In the genomic region with DNA sequence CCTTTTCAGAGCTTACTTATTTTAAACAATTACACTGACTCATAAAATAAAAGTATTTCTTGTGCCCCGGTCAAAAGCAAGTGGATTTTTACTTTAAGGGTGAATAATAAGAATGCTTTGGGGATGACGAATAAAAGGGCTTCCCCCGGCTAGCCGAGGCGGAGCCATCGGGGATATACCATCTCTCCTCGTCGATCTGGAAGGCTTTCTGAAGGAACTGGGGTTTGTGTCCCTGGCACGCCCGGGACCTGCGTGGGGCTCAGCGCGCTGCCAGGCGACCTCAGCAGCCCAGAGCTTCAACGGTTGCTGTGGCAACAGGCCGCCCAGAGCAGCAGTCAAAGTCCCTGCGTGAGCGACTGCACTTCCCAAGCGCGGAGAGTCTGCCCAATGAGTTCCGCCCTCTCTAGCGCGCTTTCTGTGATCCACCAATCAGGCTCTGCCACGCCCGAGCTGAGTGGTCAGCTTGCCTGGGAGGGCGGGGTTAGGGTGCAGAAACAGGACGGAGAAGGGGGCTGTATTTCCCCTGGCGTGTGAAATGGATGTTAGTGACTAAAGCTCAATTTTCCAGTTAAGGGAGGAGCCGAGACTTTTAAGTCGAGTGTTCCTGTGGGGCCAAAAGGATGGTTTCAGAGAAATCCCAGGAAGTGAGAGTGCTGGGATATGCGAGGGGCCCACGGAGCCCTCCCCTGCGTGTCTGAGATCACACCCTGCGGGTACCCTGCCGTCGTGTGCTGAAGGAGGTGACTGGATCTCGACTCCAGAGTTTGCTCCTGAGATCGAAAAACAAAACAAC, we compare ENCODE assay signal across 8 cellular contexts. TPM values are rescaled to one million over a fixed set of nuclear protein-coding genes. Genes with fewer than 3 reads are reported as not detected.
DNase-seq lines count a peak whose midpoint lies in the region; ATAC-seq, FAIRE-seq and TF ChIP-seq lines count a peak whose summit lies in the region.

No MANE protein-coding gene starts in this region.

- no peak for FAIRE-seq in small intestine (lab: Jason Lieb, UNC)

- no peaks in the 10 kb centered on the region for H3K36me3 ChIP-seq in A673 (ENCODE audit: insufficient read depth, low read length, poor library complexity, severe bottlenecking)
- no peaks in the 10 kb centered on the region for H3K36me3 ChIP-seq in small intestine (ENCODE audit: control insufficient read depth in 2 of 2, insufficient read depth in 2 of 2, low read length in 2 of 2)

- CTCF ChIA-PET in A673 (lab: Charles Lee): interaction anchor here (0.6 to 1.1 kb wide), 3 partner anchors 205 to 481 kb away, joined by 3 read pairs; no protein-coding TSS in a partner anchor

- ATAC-seq in GM18870 (IDR thresholded peaks at IDR 0.05; ENCODE audit: unreplicated experiment) (peak; percentile 96), HG03108 (IDR thresholded peaks at IDR 0.05; ENCODE audit: unreplicated experiment) (peak; percentile 97)

- 0 to 1% (median 0%) methylated on average over 38 of the region's 38 CpGs for WGBS in small intestine, 3 donors

- TF ChIP-seq CTCF in A673 (conservative IDR thresholded peaks at IDR 0.05; ENCODE audit: low read depth, low read length): no peak
- TF ChIP-seq CTCF in WI38 (IDR thresholded peaks at IDR 0.05; ENCODE audit: low read depth, low read length): no peak
- no peak for TF ChIP-seq CTCF in cardiac fibroblast (IDR thresholded peaks at IDR 0.05; ENCODE audit: low read depth, low read length)

- POLR2A ChIA-PET in A673 (lab: Charles Lee; ENCODE audit: low non-redundant PET): no interaction called here

- TSS peak; percentile 88 for BruUV-seq in A673 (replicated peaks; lab: Mats Ljungman, UMichigan)

- H3K9me3 ChIP-seq in A673 (ENCODE audit: low read depth, low read length, poor library complexity, severe bottlenecking) (no peaks in the 10 kb centered on the region), small intestine (ENCODE audit: control insufficient read depth, low read depth) (no peaks in the 10 kb centered on the region)

- H3K27me3 ChIP-seq in A673 (replicated peaks; ENCODE audit: insufficient read depth, low read depth, low read length, poor library complexity) (peaks cover 15% of the 10 kb centered on the region), small intestine (ENCODE audit: control insufficient read depth in 2 of 2, insufficient read depth in 2 of 2, low read length in 2 of 2) (no peaks in the 10 kb centered on the region)

- no peaks in the 10 kb centered on the region for H3K4me1 ChIP-seq in A673 (ENCODE audit: insufficient read depth, low read length, poor library complexity, severe bottlenecking)
- H3K4me1 ChIP-seq in small intestine (ENCODE audit: control insufficient read depth in 2 of 2, insufficient read depth in 1 of 2, low read depth in 1 of 2, low read length in 1 of 2): no peaks in the 10 kb centered on the region

- H3K27ac ChIP-seq in A673 (ENCODE audit: low read depth, low read length, poor library complexity, severe bottlenecking): peak overlapping the region; percentile 58
- H3K27ac ChIP-seq in small intestine (ENCODE audit: low read depth in 1 of 2, low read length in 1 of 2): peak overlapping the region; percentile 66 to 76

- DNase-seq in A673 (ENCODE audit: low spot score) (peak; percentile 98), NCI-H2171 treated with DMSO at 0.1 percent for 48 hours (lab: John Stamatoyannopoulos, UW) (peak; percentile 95), cardiac fibroblast (ENCODE audit: low read depth in 2 of 2) (peak; percentile 97), iPS-NIHi7 (ENCODE audit: extremely low spot score) (peak; percentile 95), small intestine (peak; percentile 98)

- H3K4me3 ChIP-seq in A673 (ENCODE audit: low read depth, low read length, poor library complexity, severe bottlenecking): peak overlapping the region; percentile 50
- H3K4me3 ChIP-seq in WI38 (ENCODE audit: low read depth, low read length): peak overlapping the region; percentile 66
- peak overlapping the region; percentile 58 to 69 for H3K4me3 ChIP-seq in cardiac fibroblast (replicated peaks in 1 of 2; ENCODE audit: low read depth in 2 of 2, low read length in 2 of 2)
- peak overlapping the region in 1 of 2 donors; percentile 55 for H3K4me3 ChIP-seq in small intestine (ENCODE audit: low read depth in 1 of 2, low read length in 2 of 2)

- intact Hi-C loops in A673 (cut with micrococcal nuclease; ENCODE audit: unreplicated experiment): no loop called here

RNA-seq across cellular contexts. Expression of a gene that starts 33.0 kb away (rescaled TPM):
- total RNA-seq in A673 (2021): 150 and 155 TPM in 2 replicates
- 100 to 1,000 TPM; 513 to 837 (median 578) TPM for polyA plus RNA-seq in small intestine

RNA-seq across cellular contexts. Expression of a gene that starts 54.3 kb away (rescaled TPM):
- not detected in 2 replicates for total RNA-seq in A673 (2021)
- polyA plus RNA-seq in small intestine: not detected
